ENCODE assay signal across 15 cellular contexts in genomic region chr1:154866257-154866994, GRCh38. TPM values are rescaled to one million over a fixed set of nuclear protein-coding genes. Genes with fewer than 3 reads are reported as not detected.
DNase-seq lines count a peak whose midpoint lies in the region; ATAC-seq and TF ChIP-seq lines count a peak whose summit lies in the region.
"Had no signal": no experiment of that assay in that cellular context is flagged by ENCODE, and none has a peak within 500 bp of the region (broad histone marks: within the 10 kb centered on the region; RNA-seq: fewer than 3 reads in every experiment).

No MANE protein-coding gene starts in this region.

- no peak overlapping the region for H2AFZ ChIP-seq in SU-DHL-6 (ENCODE audit: low read depth, low read length, severe bottlenecking)

- H3K9me2 ChIP-seq in SU-DHL-6 (replicated peaks; ENCODE audit: insufficient read depth, low read length): no peaks in the 10 kb centered on the region

- no peak overlapping the region for H3K4me3 ChIP-seq in SU-DHL-6 (ENCODE audit: insufficient read depth, low read length, poor library complexity, severe bottlenecking)

- no peaks in the 10 kb centered on the region for H3K36me3 ChIP-seq in SU-DHL-6 (ENCODE audit: low read length)

- no peaks in the 10 kb centered on the region for H3K9me3 Mint-ChIP-seq in activated naive CD8-positive, alpha-beta T cell treated with anti-CD3 and anti-CD28 coated beads, Interleukin-2, amount 50 U/mL, for 24 hours
- H3K9me3 Mint-ChIP-seq in activated naive CD8-positive, alpha-beta T cell treated with anti-CD3 and anti-CD28 coated beads for 36 hours: no peaks in the 10 kb centered on the region
- H3K9me3 Mint-ChIP-seq in type B pancreatic cell: no peaks in the 10 kb centered on the region
- H3K9me3 Mint-ChIP-seq: H9; IgD-negative memory B cell; neural crest cell; stimulated activated naive CD8-positive, alpha-beta T cell treated with anti-CD3 and anti-CD28 coated beads, Interleukin-15, Interleukin-2, amounts not matched to agents 100 ng/mL and 50 ng/mL, for 24 hours had no signal

- no peak for ATAC-seq in activated naive CD8-positive, alpha-beta T cell treated with anti-CD3 and anti-CD28 coated beads, Interleukin-2, amount 50 U/mL, for 24 hours
- ATAC-seq in GM21423 (IDR thresholded peaks at IDR 0.05; ENCODE audit: unreplicated experiment) (no peak), GM18520 (IDR thresholded peaks at IDR 0.05; ENCODE audit: unreplicated experiment) (no peak)

- TF ChIP-seq CTCF in SU-DHL-6 (IDR thresholded peaks at IDR 0.05; ENCODE audit: insufficient read depth, low read length, poor library complexity, severe bottlenecking) (no peak), type B pancreatic cell (conservative IDR thresholded peaks at IDR 0.05) (no peak)

- H3K9ac ChIP-seq in SU-DHL-6 (ENCODE audit: low read length): no peak overlapping the region

- H3K4me2 ChIP-seq in SU-DHL-6 (ENCODE audit: low read depth, low read length, poor library complexity, severe bottlenecking): peak overlapping the region; percentile 29

- no peak overlapping the region for H3K4me3 Mint-ChIP-seq in activated naive CD8-positive, alpha-beta T cell treated with anti-CD3 and anti-CD28 coated beads, Interleukin-2, amount 50 U/mL, for 24 hours
- no peak overlapping the region for H3K4me3 Mint-ChIP-seq in activated naive CD8-positive, alpha-beta T cell treated with anti-CD3 and anti-CD28 coated beads for 36 hours
- peak overlapping the region; percentile 34 for H3K4me3 Mint-ChIP-seq in type B pancreatic cell
- H3K4me3 Mint-ChIP-seq: neural crest cell; stimulated activated naive CD8-positive, alpha-beta T cell treated with anti-CD3 and anti-CD28 coated beads, Interleukin-15, Interleukin-2, amounts not matched to agents 100 ng/mL and 50 ng/mL, for 24 hours had no signal

- H4K20me1 ChIP-seq in SU-DHL-6 (ENCODE audit: low read depth, low read length): no peaks in the 10 kb centered on the region

- peaks cover 64% of the 10 kb centered on the region for H3K4me1 Mint-ChIP-seq in activated naive CD8-positive, alpha-beta T cell treated with anti-CD3 and anti-CD28 coated beads, Interleukin-2, amount 50 U/mL, for 24 hours
- H3K4me1 Mint-ChIP-seq in activated naive CD8-positive, alpha-beta T cell treated with anti-CD3 and anti-CD28 coated beads for 36 hours: peaks cover 50% of the 10 kb centered on the region
- H3K4me1 Mint-ChIP-seq in type B pancreatic cell (ENCODE audit: unreplicated experiment): peaks cover 60% of the 10 kb centered on the region

- peaks cover 10% of the 10 kb centered on the region; the same call in 1 of the 2 replicates for H3F3A ChIP-seq in SU-DHL-6 (ENCODE audit: insufficient read depth)

- H3K9me3 ChIP-seq in SU-DHL-6 (ENCODE audit: insufficient read depth, low read length): no peaks in the 10 kb centered on the region

- peaks cover 41% of the 10 kb centered on the region for H3K27me3 Mint-ChIP-seq in activated naive CD8-positive, alpha-beta T cell treated with anti-CD3 and anti-CD28 coated beads, Interleukin-2, amount 50 U/mL, for 24 hours
- peaks cover 48% of the 10 kb centered on the region for H3K27me3 Mint-ChIP-seq in activated naive CD8-positive, alpha-beta T cell treated with anti-CD3 and anti-CD28 coated beads for 36 hours
- H3K27me3 Mint-ChIP-seq in type B pancreatic cell: peaks cover 55% of the 10 kb centered on the region

- peak overlapping the region; percentile 39; the same call in 1 of the 2 replicates for H3K27ac ChIP-seq in SU-DHL-6 (ENCODE audit: low read depth, low read length)

- H3K79me2 ChIP-seq in SU-DHL-6 (ENCODE audit: insufficient read depth, low read length): no peaks in the 10 kb centered on the region

- H3K36me3 Mint-ChIP-seq in activated naive CD8-positive, alpha-beta T cell treated with anti-CD3 and anti-CD28 coated beads, Interleukin-2, amount 50 U/mL, for 24 hours (ENCODE audit: low read depth): no peaks in the 10 kb centered on the region
- H3K36me3 Mint-ChIP-seq in activated naive CD8-positive, alpha-beta T cell treated with anti-CD3 and anti-CD28 coated beads for 36 hours: no peaks in the 10 kb centered on the region
- no peaks in the 10 kb centered on the region for H3K36me3 Mint-ChIP-seq in type B pancreatic cell

- peak overlapping the region; percentile 72 for H3K27ac Mint-ChIP-seq in activated naive CD8-positive, alpha-beta T cell treated with anti-CD3 and anti-CD28 coated beads, Interleukin-2, amount 50 U/mL, for 24 hours
- H3K27ac Mint-ChIP-seq in activated naive CD8-positive, alpha-beta T cell treated with anti-CD3 and anti-CD28 coated beads for 36 hours: no peak overlapping the region
- no peak overlapping the region for H3K27ac Mint-ChIP-seq in type B pancreatic cell
- H3K27ac Mint-ChIP-seq: IgD-negative memory B cell had no signal

- no peak for DNase-seq in activated naive CD8-positive, alpha-beta T cell treated with anti-CD3 and anti-CD28 coated beads, Interleukin-2, amount 50 U/mL, for 24 hours
- no peak for DNase-seq in activated naive CD8-positive, alpha-beta T cell treated with anti-CD3 and anti-CD28 coated beads for 36 hours
- DNase-seq in iris pigment epithelial cell (ENCODE audit: low read depth) (peak; percentile 34), type B pancreatic cell (ENCODE audit: extremely low spot score, unreplicated experiment) (no peak), NCI-H146 (lab: John Stamatoyannopoulos, UW) (no peak)
- DNase-seq: GDM1, NCI-H2081, RPMI8226 had no signal

- H3K27me3 ChIP-seq in SU-DHL-6 (ENCODE audit: low read length): no peaks in the 10 kb centered on the region

RNA-seq across cellular contexts. Expression of gene KCNN3, which starts 3.7 kb away (rescaled TPM):
- total RNA-seq in activated naive CD8-positive, alpha-beta T cell treated with anti-CD3 and anti-CD28 coated beads for 36 hours: under 1 TPM; 0.02 to 0.04 TPM
- 0.45 and 3.8 TPM in 2 replicates for total RNA-seq in type B pancreatic cell (ENCODE audit: low replicate concordance)
